In the genomic region with DNA sequence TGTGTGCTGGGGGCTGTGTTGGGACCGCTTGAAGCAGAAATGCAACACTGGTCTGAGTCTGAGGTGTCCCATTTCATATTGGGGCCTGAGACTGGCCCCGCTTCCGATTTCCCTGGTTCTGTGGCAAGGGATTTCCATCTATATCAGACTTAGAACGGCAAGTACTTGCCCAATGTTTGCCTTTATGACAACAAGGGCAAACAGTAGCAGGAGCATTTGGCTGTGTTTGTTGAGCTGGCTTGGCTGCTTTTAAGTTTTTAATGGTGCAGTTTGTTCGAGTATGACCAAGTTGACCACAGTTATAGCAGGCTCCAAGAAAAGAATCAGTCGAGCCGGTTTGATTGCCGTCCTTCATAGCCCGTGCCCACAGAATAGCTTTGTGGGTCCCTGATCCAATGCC, we compare ENCODE assay signal across 22 cellular contexts. TPM values are rescaled to one million over a fixed set of nuclear protein-coding genes. Genes with fewer than 3 reads are reported as not detected.
A peak's percentile ranks its signal among the peaks of the same experiment; 100 is the strongest.
DNase-seq lines count a peak whose midpoint lies in the region; ATAC-seq, FAIRE-seq and TF ChIP-seq lines count a peak whose summit lies in the region.
"Had no signal": no experiment of that assay in that cellular context is flagged by ENCODE, and none has a peak within 500 bp of the region (broad histone marks: within the 10 kb centered on the region; RNA-seq: fewer than 3 reads in every experiment).

No MANE protein-coding gene starts in this region.

- H3K9me3 ChIP-seq in HepG2 (ENCODE audit: low read length) (no peaks in the 10 kb centered on the region), prostate gland (no peaks in the 10 kb centered on the region)
- H3K9me3 ChIP-seq: BE2C, HAP-1 had no signal

- H3K79me2 ChIP-seq in HepG2 (ENCODE audit: insufficient read depth, low read length) = peaks cover 50% of the 10 kb centered on the region

- H3K27me3 ChIP-seq in HepG2 (ENCODE audit: control insufficient read depth in 1 of 2, insufficient read depth in 2 of 2, low read length in 2 of 2) (no peaks in the 10 kb centered on the region), prostate gland (replicated peaks; ENCODE audit: insufficient read depth) (no peaks in the 10 kb centered on the region)
- H3K27me3 ChIP-seq: BE2C; BLaER1 treated with 17β-estradiol and CSF1 and Interleukin-3, amounts not matched to agents 10 nM and 100 nM had no signal

- POLR2A ChIA-PET in HepG2 (lab: Yijun Ruan, JAX) = interaction anchor here (1.0 to 2.0 kb wide), 2 partner anchors 9 to 17 kb away, joined by 5 to 14 read pairs; a partner anchor contains a TSS

- TF ChIP-seq CTCF in C4-2B (conservative IDR thresholded peaks at IDR 0.05) (no peak), VCaP (conservative IDR thresholded peaks at IDR 0.05) (no peak), HepG2 (CRISPR knock-in tag; IDR thresholded peaks at IDR 0.05) (no peak), prostate gland (IDR thresholded peaks at IDR 0.05) (no peak)

- no TSS peak for BruUV-seq in HepG2 (replicated peaks; lab: Mats Ljungman, UMichigan)

- H3K4me1 ChIP-seq in HepG2 (ENCODE audit: insufficient read depth, low read length) = peaks cover 78% of the 10 kb centered on the region
- H3K4me1 ChIP-seq in prostate gland (replicated peaks) = no peaks in the 10 kb centered on the region
- H3K4me1 ChIP-seq: BLaER1 treated with 17β-estradiol and CSF1 and Interleukin-3, amounts not matched to agents 10 nM and 100 nM; HAP-1 had no signal

- H3K27ac ChIP-seq in C4-2B = peak overlapping the region; percentile 74
- peak overlapping the region; percentile 41 for H3K27ac ChIP-seq in VCaP
- peak overlapping the region; percentile 47 for H3K27ac ChIP-seq in HepG2 (ENCODE audit: extremely low read length, insufficient read depth, low read length)
- H3K27ac ChIP-seq in prostate gland = peak overlapping the region; percentile 73 to 75
- H3K27ac ChIP-seq: 22Rv1; BLaER1 treated with 17β-estradiol and CSF1 and Interleukin-3, amounts not matched to agents 10 nM and 100 nM had no signal

- ATAC-seq in HepG2 = peak; percentile 76

- WGBS in HepG2 (ENCODE audit: low lambda C conversion rate) = 50% methylated on average over 9 of the region's 9 CpGs
- 67% methylated on average over 9 of the region's 9 CpGs for WGBS in prostate gland

- intact Hi-C loops in HepG2 (cut with micrococcal nuclease; ENCODE audit: unreplicated experiment) (loop anchor here (1.0 kb wide), 1 partner anchor 17 kb away; a partner anchor contains a TSS), prostate gland (cut with DNase I) (no loop called here)

- 0 out of 4 replicates have a peak, but pooled peaks of 1 of the 2 experiments have one; percentile 33 for TF ChIP-seq EP300 in HepG2 (IDR thresholded peaks at IDR 0.05; ENCODE audit: low read depth in 2 of 2, low read length in 2 of 2)
- TF ChIP-seq EP300 in HepG2 (CRISPR knock-in tag; IDR thresholded peaks at IDR 0.05; ENCODE audit: borderline replicate concordance) = no peak

- H4K20me1 ChIP-seq in HepG2 (ENCODE audit: insufficient read depth, low read length) = 0 out of 2 replicates have a peak, but pooled peaks cover 5% of the 10 kb centered on the region
- H4K20me1 ChIP-seq: BLaER1 treated with 17β-estradiol and CSF1 and Interleukin-3, amounts not matched to agents 10 nM and 100 nM had no signal

- CTCF ChIA-PET in HepG2 (lab: Yijun Ruan, JAX; ENCODE audit: low intra/inter-chr PET ratio, low total read pairs) = no interaction called here

- TF ChIP-seq RAD21 in HepG2 (CRISPR knock-in tag; IDR thresholded peaks at IDR 0.05) = no peak

- peak overlapping the region; percentile 14; the same call in 1 of the 2 replicates for H3K4me2 ChIP-seq in HepG2 (ENCODE audit: low read depth, low read length)
- H3K4me2 ChIP-seq: BLaER1 treated with 17β-estradiol and CSF1 and Interleukin-3, amounts not matched to agents 10 nM and 100 nM had no signal

- H3K4me3 ChIP-seq in HepG2 (replicated peaks in 1 of 3; ENCODE audit: insufficient read depth in 1 of 3, low read depth in 2 of 3, low read length in 3 of 3) (no peak overlapping the region), prostate gland (no peak overlapping the region)
- H3K4me3 ChIP-seq: BLaER1 treated with 17β-estradiol and CSF1 and Interleukin-3, amounts not matched to agents 10 nM and 100 nM; HAP-1 had no signal

- H2AFZ ChIP-seq in HepG2 (ENCODE audit: low read length) = no peak overlapping the region

- TF ChIP-seq POLR2A in HepG2 (IDR thresholded peaks at IDR 0.05; ENCODE audit: insufficient read depth in 1 of 2, low read depth in 2 of 2, low read length in 2 of 2) = no peak
- no peak for TF ChIP-seq POLR2A in prostate gland (IDR thresholded peaks at IDR 0.05)

- in situ Hi-C loops in HepG2 (cut with HindIII; ENCODE audit: extremely low pct_ligation_motif_present, low pct_unique_long_range_greater_than_20kb) = no loop called here

- H3K9ac ChIP-seq in HepG2 (ENCODE audit: insufficient read depth, low read depth, low read length) = no peak overlapping the region
- H3K9ac ChIP-seq: BLaER1 treated with 17β-estradiol and CSF1 and Interleukin-3, amounts not matched to agents 10 nM and 100 nM had no signal

- peaks cover 0 to 3% of the 10 kb centered on the region in 2 experiments; a peak in 1 of 5 replicates for H3K36me3 ChIP-seq in HepG2 (replicated peaks in 1 of 2; ENCODE audit: control insufficient read depth in 1 of 2, insufficient read depth in 2 of 2, low read length in 2 of 2)
- H3K36me3 ChIP-seq in prostate gland = no peaks in the 10 kb centered on the region
- H3K36me3 ChIP-seq: BE2C, HAP-1 had no signal

- FAIRE-seq in HepG2 (lab: Jason Lieb, UNC) = peak; percentile 78
- FAIRE-seq: A204.1, G401.6, GM12892, H54 had no signal

- DNase-seq in HepG2 (ENCODE audit: low spot score) (peak; percentile 75), prostate gland (ENCODE audit: low spot score) (peak; percentile 61), NCI-H226 (no peak), amniotic stem cell (lab: John Stamatoyannopoulos, UW) (no peak), NOMO-1 treated with DMSO at 0.1 percent for 48 hours (lab: John Stamatoyannopoulos, UW; ENCODE audit: unreplicated experiment) (no peak)
- DNase-seq: AML-193; BE2C; CD4-positive, alpha-beta memory T cell; COR-L47; DMS153; DND-41; GOT3; HFFc6 had no signal

TF ChIP-seq in HepG2, 621 proteins besides CTCF, POLR2A, EP300 and RAD21 (continues in another document):
- TF ChIP-seq MEF2D (CRISPR knock-in tag; IDR thresholded peaks at IDR 0.05) (no peak), ZNF7 (CRISPR knock-in tag; IDR thresholded peaks at IDR 0.05) (0 out of 2 replicates have a peak, but pooled peaks have one; percentile 38), GABPA (IDR thresholded peaks at IDR 0.05; ENCODE audit: low read depth, low read length) (no peak), GABPA (CRISPR knock-in tag; IDR thresholded peaks at IDR 0.05; ENCODE audit: low read depth) (no peak), ZSCAN20 (CRISPR knock-in tag; IDR thresholded peaks at IDR 0.05; ENCODE audit: borderline replicate concordance) (no peak), ZNF431 (CRISPR knock-in tag; IDR thresholded peaks at IDR 0.05; ENCODE audit: borderline replicate concordance, low read depth) (no peak)
- TF ChIP-seq, protein P1, sequence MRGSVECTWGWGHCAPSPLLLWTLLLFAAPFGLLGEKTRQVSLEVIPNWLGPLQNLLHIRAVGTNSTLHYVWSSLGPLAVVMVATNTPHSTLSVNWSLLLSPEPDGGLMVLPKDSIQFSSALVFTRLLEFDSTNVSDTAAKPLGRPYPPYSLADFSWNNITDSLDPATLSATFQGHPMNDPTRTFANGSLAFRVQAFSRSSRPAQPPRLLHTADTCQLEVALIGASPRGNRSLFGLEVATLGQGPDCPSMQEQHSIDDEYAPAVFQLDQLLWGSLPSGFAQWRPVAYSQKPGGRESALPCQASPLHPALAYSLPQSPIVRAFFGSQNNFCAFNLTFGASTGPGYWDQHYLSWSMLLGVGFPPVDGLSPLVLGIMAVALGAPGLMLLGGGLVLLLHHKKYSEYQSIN (CRISPR knock-in tag; IDR thresholded peaks at IDR 0.05; ENCODE audit: borderline replicate concordance) = no peak
- TF ChIP-seq, protein P2, sequence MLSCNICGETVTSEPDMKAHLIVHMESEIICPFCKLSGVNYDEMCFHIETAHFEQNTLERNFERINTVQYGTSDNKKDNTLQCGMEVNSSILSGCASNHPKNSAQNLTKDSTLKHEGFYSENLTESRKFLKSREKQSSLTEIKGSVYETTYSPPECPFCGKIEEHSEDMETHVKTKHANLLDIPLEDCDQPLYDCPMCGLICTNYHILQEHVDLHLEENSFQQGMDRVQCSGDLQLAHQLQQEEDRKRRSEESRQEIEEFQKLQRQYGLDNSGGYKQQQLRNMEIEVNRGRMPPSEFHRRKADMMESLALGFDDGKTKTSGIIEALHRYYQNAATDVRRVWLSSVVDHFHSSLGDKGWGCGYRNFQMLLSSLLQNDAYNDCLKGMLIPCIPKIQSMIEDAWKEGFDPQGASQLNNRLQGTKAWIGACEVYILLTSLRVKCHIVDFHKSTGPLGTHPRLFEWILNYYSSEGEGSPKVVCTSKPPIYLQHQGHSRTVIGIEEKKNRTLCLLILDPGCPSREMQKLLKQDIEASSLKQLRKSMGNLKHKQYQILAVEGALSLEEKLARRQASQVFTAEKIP (CRISPR knock-in tag; IDR thresholded peaks at IDR 0.05; ENCODE audit: borderline replicate concordance) = no peak

RNA-seq across cellular contexts. Expression of a gene that starts 17.0 kb away (rescaled TPM):
- total RNA-seq in HepG2 (2016; rRNA removed; fragmentation: Illumina TruSeq; extraction: Trizol) (55.3 and 76.3 TPM in 2 replicates), prostate gland (10 to 100 TPM; 22.2 to 25.2 TPM)
- 26.8 and 28.8 TPM in 2 replicates for total RNA-seq in HepG2 (2016; cell fraction: cytosol; rRNA removed; fragmentation: Illumina TruSeq; extraction: Trizol; ENCODE audit: low read depth)
- 57.7 and 86.7 TPM in 2 replicates for total RNA-seq in HepG2 (2016; cell fraction: insoluble cytoplasmic fraction; rRNA removed; fragmentation: Illumina TruSeq; extraction: Trizol)
- total RNA-seq in HepG2 (2016; cell fraction: membrane; rRNA removed; fragmentation: Illumina TruSeq; extraction: Trizol) = 36.5 and 40.1 TPM in 2 replicates
- 32.2 and 40.4 TPM in 2 replicates for total RNA-seq in HepG2 (2016; cell fraction: nucleus; rRNA removed; fragmentation: Illumina TruSeq; extraction: Trizol)
- polyA plus RNA-seq in HepG2 (2011; rRNA removed) = 57.7 and 80.2 TPM in 2 replicates
- polyA plus RNA-seq in HepG2 (2011; cell fraction: cytosol; rRNA removed) = 36.9 and 43.5 TPM in 2 replicates
- polyA plus RNA-seq in HepG2 (2011; cell fraction: nucleus; rRNA removed) = 22.2 and 23.4 TPM in 2 replicates
- 47.7 and 65.1 TPM in 2 replicates for polyA plus RNA-seq in HepG2 (2012)
- polyA plus RNA-seq in HepG2 (2016; cell fraction: cytosol; fragmentation: Illumina TruSeq; extraction: Trizol; ENCODE audit: low read depth) = 18.6 and 21.0 TPM in 2 replicates
- polyA plus RNA-seq in HepG2 (2016; cell fraction: insoluble cytoplasmic fraction; fragmentation: Illumina TruSeq; extraction: Trizol; ENCODE audit: low read depth) = 69.6 and 82.4 TPM in 2 replicates
- polyA plus RNA-seq in HepG2 (2016; cell fraction: membrane; fragmentation: Illumina TruSeq; extraction: Trizol; ENCODE audit: low read depth) = 26.5 and 28.6 TPM in 2 replicates
- polyA plus RNA-seq in HepG2 (2016; cell fraction: nucleus; fragmentation: Illumina TruSeq; extraction: Trizol; ENCODE audit: insufficient read depth, low read depth) = 38.5 and 39.3 TPM in 2 replicates
- polyA minus RNA-seq in HepG2 (2011; rRNA and poly(A)+ RNA removed; ENCODE audit: low replicate concordance) = 28.6 and 43.8 TPM in 2 replicates
- polyA minus RNA-seq in HepG2 (2011; cell fraction: cytosol; rRNA and poly(A)+ RNA removed) = 58.9 and 62.7 TPM in 2 replicates
- polyA minus RNA-seq in HepG2 (2011; cell fraction: nucleus; rRNA and poly(A)+ RNA removed) = 66.0 and 70.4 TPM in 2 replicates

Comparison
In these comparisons a context has a peak if more than half of its experiments do, and no peak if none do; other contexts are left out.
1. DNase-seq: peak in HepG2 (single experiment) and prostate gland (single experiment); none in NCI-H226 (single experiment), amniotic stem cell (single experiment) and NOMO-1 treated with DMSO at 0.1 percent for 48 hours (single experiment).
2. Peak in every context shown above with its lines, with median percentiles within 50 percentile points of each other: H3K27ac ChIP-seq.